8 cellular contexts compared by ENCODE assay signal in genomic region chr2:240513544-240514287, GRCh38. TPM values are rescaled to one million over a fixed set of nuclear protein-coding genes. Genes with fewer than 3 reads are reported as not detected.
DNase-seq lines count a peak whose midpoint lies in the region; ATAC-seq and TF ChIP-seq lines count a peak whose summit lies in the region.

No MANE protein-coding gene starts in this region.

- no peaks in the 10 kb centered on the region for H3K27me3 ChIP-seq in CD4-positive, alpha-beta memory T cell (ENCODE audit: insufficient read depth, low read length)
- no peaks in the 10 kb centered on the region for H3K27me3 ChIP-seq in psoas muscle (ENCODE audit: insufficient read depth in 3 of 3, low read length in 2 of 3)
- no peaks in the 10 kb centered on the region for H3K27me3 ChIP-seq in vagina

- TF ChIP-seq POLR2A in vagina (IDR thresholded peaks at IDR 0.05), result no peak

- POLR2A ChIA-PET in CD4-positive, alpha-beta memory T cell (lab: Charles Lee; ENCODE audit: partially characterized antibody), result interaction anchor here (0.9 to 2.3 kb wide), 6 partner anchors 47 to 73 kb away, joined by 3 to 33 read pairs (median 14); partner anchors contain the start of genes CAPN10, DUSP28 and RNPEPL1

- no peaks in the 10 kb centered on the region for H3K36me3 ChIP-seq in CD4-positive, alpha-beta memory T cell (ENCODE audit: insufficient read depth, low read length)
- H3K36me3 ChIP-seq in psoas muscle (ENCODE audit: insufficient read depth in 1 of 2, low read depth in 1 of 2), result peaks cover 0 to 9% of the 10 kb centered on the region in 2 donors
- H3K36me3 ChIP-seq in vagina, result no peaks in the 10 kb centered on the region

- no peaks in the 10 kb centered on the region for H3K27me3 Mint-ChIP-seq in CD4-positive, alpha-beta memory T cell

- peak; percentile 78 to 89 (median 80) for DNase-seq in CD4-positive, alpha-beta memory T cell
- peak; percentile 37 for DNase-seq in SKM-1 (lab: John Stamatoyannopoulos, UW; ENCODE audit: unreplicated experiment)
- DNase-seq in activated naive CD4-positive, alpha-beta T cell treated with anti-CD3 and anti-CD28 coated beads, Interleukin-2, amount 50 U/mL, for 16 hours, result peak; percentile 83
- peak; percentile 94 for DNase-seq in Right ventricle myocardium superior
- peak; percentile 78 to 88 for DNase-seq in psoas muscle
- peak; percentile 84 to 93 for DNase-seq in vagina (ENCODE audit: extremely low spot score in 2 of 2)

- no peaks in the 10 kb centered on the region for H3K9me3 Mint-ChIP-seq in CD4-positive, alpha-beta memory T cell

- intact Hi-C loops in CD4-positive, alpha-beta memory T cell (cut with micrococcal nuclease), result loop anchor here (1.0 to 10.0 kb wide), 7 partner anchors 47 to 327 kb away; partner anchors contain the start of genes CAPN10 and DUSP28
- intact Hi-C loops in Right ventricle myocardium superior (cut with DNase I) (loop anchor here (5.0 kb wide), 1 partner anchor 189 kb away; no protein-coding TSS in a partner anchor), psoas muscle (cut with DNase I) (loop anchor here in 1 of 2 donors (10.0 kb wide), 1 partner anchor 191 kb away; no protein-coding TSS in a partner anchor), vagina (cut with DNase I) (no loop called here)

- ATAC-seq in GM19438 (IDR thresholded peaks at IDR 0.05; ENCODE audit: low read depth, unreplicated experiment), result peak; percentile 83
- peak; percentile 88 for ATAC-seq in HG03469 (IDR thresholded peaks at IDR 0.05; ENCODE audit: unreplicated experiment)
- ATAC-seq in Right ventricle myocardium superior (ENCODE audit: poor library complexity), result peak; percentile 98
- peak; percentile 74 to 90 (median 86) for ATAC-seq in psoas muscle

- 48 to 49% (median 49%) methylated on average over 13 of the region's 13 CpGs for WGBS in psoas muscle, 3 donors

- peaks cover 13% of the 10 kb centered on the region for H3K4me1 ChIP-seq in CD4-positive, alpha-beta memory T cell (ENCODE audit: insufficient read depth, low read length)
- H3K4me1 ChIP-seq in psoas muscle (no peaks in the 10 kb centered on the region), vagina (no peaks in the 10 kb centered on the region)

- CTCF ChIA-PET in CD4-positive, alpha-beta memory T cell (lab: Charles Lee; ENCODE audit: partially characterized antibody), result interaction anchor here (0.6 to 4.2 kb wide), 58 partner anchors 9 to 344 kb away, joined by 3 to 57 read pairs (median 4); partner anchors contain the start of genes ANKMY1, CAPN10 and RNPEPL1

- peaks cover 7 to 12% (median 11%) of the 10 kb centered on the region in 4 donors for H3K4me1 Mint-ChIP-seq in CD4-positive, alpha-beta memory T cell

- no peak overlapping the region for H3K4me3 ChIP-seq in CD4-positive, alpha-beta memory T cell (ENCODE audit: low read length in 2 of 2)
- H3K4me3 ChIP-seq in psoas muscle, result no peak overlapping the region
- H3K4me3 ChIP-seq in vagina, result no peak overlapping the region

- peak overlapping the region; percentile 16 to 95 (median 87) for H3K27ac Mint-ChIP-seq in CD4-positive, alpha-beta memory T cell

- no peaks in the 10 kb centered on the region for H3K9me3 ChIP-seq in CD4-positive, alpha-beta memory T cell (ENCODE audit: control insufficient read depth in 1 of 2, low read length in 2 of 2)
- H3K9me3 ChIP-seq in psoas muscle, result no peaks in the 10 kb centered on the region
- no peaks in the 10 kb centered on the region for H3K9me3 ChIP-seq in vagina

- H3K27ac ChIP-seq in CD4-positive, alpha-beta memory T cell (ENCODE audit: low read depth, low read length), result peak overlapping the region; percentile 17
- H3K27ac ChIP-seq in psoas muscle, result no peak overlapping the region
- H3K27ac ChIP-seq in vagina, result no peak overlapping the region

- TF ChIP-seq CTCF in psoas muscle (IDR thresholded peaks at IDR 0.05), result peak; percentile 65
- peak; percentile 65 to 77 (median 69) for TF ChIP-seq CTCF in vagina (IDR thresholded peaks at IDR 0.05)

- peaks cover 12 to 22% of the 10 kb centered on the region in 2 donors for H3K36me3 Mint-ChIP-seq in CD4-positive, alpha-beta memory T cell

- H3K4me3 Mint-ChIP-seq in CD4-positive, alpha-beta memory T cell, result peak overlapping the region in 3 of 8 donors; percentile 2 to 73 (median 12)

RNA-seq across cellular contexts. Expression of gene ANKMY1, which starts 44.1 kb away (rescaled TPM):
- total RNA-seq in CD4-positive, alpha-beta memory T cell, result 10 to 100 TPM; 71.4 to 84.8 TPM
- polyA plus RNA-seq in CD4-positive, alpha-beta memory T cell, result 10 to 100 TPM in 1 of 2 donors, 1 to 10 TPM in 1; 9.4 to 15.2 TPM
- total RNA-seq in Right ventricle myocardium superior (5.6 TPM), psoas muscle (1 to 10 TPM; 3.0 to 5.8 (median 4.6) TPM), vagina (20.6 TPM)
- polyA plus RNA-seq in psoas muscle, result 1 to 10 TPM; 1.4 to 2.5 (median 2.4) TPM

RNA-seq across cellular contexts. Expression of gene DUSP28, which starts 46.4 kb away (rescaled TPM):
- total RNA-seq in CD4-positive, alpha-beta memory T cell, result 10 to 100 TPM; 16.3 to 19.4 TPM
- polyA plus RNA-seq in CD4-positive, alpha-beta memory T cell, result 10 to 100 TPM; 18.2 to 18.5 TPM
- total RNA-seq in Right ventricle myocardium superior (11.5 TPM), psoas muscle (10 to 100 TPM; 10.4 to 12.9 (median 12.7) TPM), vagina (5.9 TPM)
- 10 to 100 TPM in 1 of 3 donors, 1 to 10 TPM in 2; 6.6 to 18.1 (median 9.5) TPM for polyA plus RNA-seq in psoas muscle

RNA-seq across cellular contexts. Expression of gene RNPEPL1, which starts 54.6 kb away (rescaled TPM):
- 100 to 1,000 TPM; 140 to 145 TPM for total RNA-seq in CD4-positive, alpha-beta memory T cell
- polyA plus RNA-seq in CD4-positive, alpha-beta memory T cell, result 100 to 1,000 TPM in 1 of 2 donors, 10 to 100 TPM in 1; 13.6 to 100 TPM
- 89.5 TPM for total RNA-seq in Right ventricle myocardium superior
- total RNA-seq in psoas muscle, result 10 to 100 TPM; 48.8 to 70.4 (median 59.0) TPM
- polyA plus RNA-seq in psoas muscle, result 10 to 100 TPM; 59.2 to 79.6 (median 71.9) TPM
- total RNA-seq in vagina, result 65.1 TPM

Comparison
In these comparisons a context has a peak if more than half of its experiments do, and no peak if none do; other contexts are left out.
1. DNase-seq: peak in every context shown above with its lines; median percentile 94 in Right ventricle myocardium superior; 88 in vagina; 83 in activated naive CD4-positive, alpha-beta T cell treated with anti-CD3 and anti-CD28 coated beads, Interleukin-2, amount 50 U/mL, for 16 hours; 83 in psoas muscle; 80 in CD4-positive, alpha-beta memory T cell; 37 in SKM-1.